Comparison of ENCODE assay signal across 2 cellular contexts in genomic region chr6:129886401-129887155, GRCh38.
TF ChIP-seq lines count a peak whose summit lies in the region.

No MANE protein-coding gene starts in this region.

TF ChIP-seq in HEK293, 187 proteins besides CTCF, POLR2A, EP300 and RAD21 (continued from another document):
- TF ChIP-seq PRDM4 (tag by site-specific recombination; IDR thresholded peaks at IDR 0.05) = no peak

TF ChIP-seq in K562, 482 proteins besides CTCF, POLR2A, EP300 and RAD21 (continued from another document):
- TF ChIP-seq ZNF512 (tag; IDR thresholded peaks at IDR 0.05) (peak; percentile 81), IRF2 (CRISPR knock-in tag; IDR thresholded peaks at IDR 0.05) (no peak), TRIM24 (IDR thresholded peaks at IDR 0.05) (0 out of 4 replicates have a peak, but pooled peaks have one; percentile 17 to 49), CXXC5 (CRISPR knock-in tag; IDR thresholded peaks at IDR 0.05) (no peak), PTTG1 (tag; IDR thresholded peaks at IDR 0.05; ENCODE audit: low read depth) (no peak), BRF1 (IDR thresholded peaks at IDR 0.05; ENCODE audit: borderline replicate concordance, extremely low read depth, insufficient read length) (no peak), SREBF1 (IDR thresholded peaks at IDR 0.05; ENCODE audit: borderline replicate concordance, low read depth, low read length) (no peak), CEBPB (tag; IDR thresholded peaks at IDR 0.05) (no peak), ZSCAN32 (CRISPR knock-in tag; IDR thresholded peaks at IDR 0.05) (no peak), ID3 (CRISPR knock-in tag; IDR thresholded peaks at IDR 0.05) (no peak), ID3 (tag; IDR thresholded peaks at IDR 0.05) (no peak), ARID2 (IDR thresholded peaks at IDR 0.05) (no peak), ZKSCAN1 (IDR thresholded peaks at IDR 0.05; ENCODE audit: low read depth, low read length) (no peak), ILF3 (IDR thresholded peaks at IDR 0.05; ENCODE audit: borderline replicate concordance) (no peak), RBM34 (IDR thresholded peaks at IDR 0.05; ENCODE audit: borderline replicate concordance, insufficient read depth, low read length) (no peak), ELF4 (CRISPR knock-in tag; IDR thresholded peaks at IDR 0.05) (no peak), BRF2 (IDR thresholded peaks at IDR 0.05; ENCODE audit: borderline replicate concordance, insufficient read depth, insufficient read length) (no peak), ZNF668 (CRISPR knock-in tag; IDR thresholded peaks at IDR 0.05) (no peak), GABPB2 (CRISPR knock-in tag; conservative IDR thresholded peaks at IDR 0.05) (no peak), ARID1B (IDR thresholded peaks at IDR 0.05) (peak; percentile 16; the same call in 1 of the 2 replicates), HINFP (tag; conservative IDR thresholded peaks at IDR 0.05; ENCODE audit: low read depth) (no peak), ZBTB2 (IDR thresholded peaks at IDR 0.05) (no peak), ZFP30 (CRISPR knock-in tag; IDR thresholded peaks at IDR 0.05; ENCODE audit: borderline replicate concordance) (no peak), ETV6 (IDR thresholded peaks at IDR 0.05; ENCODE audit: borderline replicate concordance in 1 of 2, low read depth in 2 of 2, low read length in 1 of 2) (peak in 1 of 2 experiments; percentile 36; a peak in 1 of 4 replicates), ETV6 (CRISPR knock-in tag; IDR thresholded peaks at IDR 0.05; ENCODE audit: borderline replicate concordance) (no peak), TAL1 (IDR thresholded peaks at IDR 0.05) (peak; percentile 11; the same call in 1 of the 2 replicates), CBFA2T3 (IDR thresholded peaks at IDR 0.05) (peak; percentile 37), BHLHE40 (IDR thresholded peaks at IDR 0.05; ENCODE audit: low read length) (no peak), MBD1 (CRISPR knock-in tag; IDR thresholded peaks at IDR 0.05) (no peak), ZNF695 (CRISPR knock-in tag; IDR thresholded peaks at IDR 0.05) (no peak)
